2 cellular contexts compared by ENCODE assay signal in genomic region chr10:24318517-24318916, GRCh38.
A peak's percentile ranks its signal among the peaks of the same experiment; 100 is the strongest.
TF ChIP-seq lines count a peak whose summit lies in the region.

No MANE protein-coding gene starts in this region.

TF ChIP-seq in SK-N-SH, 30 proteins besides CTCF, POLR2A, EP300 and RAD21 (continued from another document):
- TF ChIP-seq REST (IDR thresholded peaks at IDR 0.05; ENCODE audit: low read depth, low read length): no peak
- TF ChIP-seq, protein P1, sequence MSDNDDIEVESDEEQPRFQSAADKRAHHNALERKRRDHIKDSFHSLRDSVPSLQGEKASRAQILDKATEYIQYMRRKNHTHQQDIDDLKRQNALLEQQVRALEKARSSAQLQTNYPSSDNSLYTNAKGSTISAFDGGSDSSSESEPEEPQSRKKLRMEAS (IDR thresholded peaks at IDR 0.05; ENCODE audit: low read depth): no peak
- no peak for TF ChIP-seq RCOR1 (IDR thresholded peaks at IDR 0.05; ENCODE audit: low read length)
- TF ChIP-seq TCF12 (IDR thresholded peaks at IDR 0.05): 0 out of 2 replicates have a peak, but pooled peaks have one; percentile 13
- TF ChIP-seq FOXM1 (IDR thresholded peaks at IDR 0.05; ENCODE audit: low read depth): no peak
- no peak for TF ChIP-seq ELF1 (IDR thresholded peaks at IDR 0.05)

TF ChIP-seq in SK-N-SH treated with all-trans-retinoic acid at 6 μM for 48 hours, 23 proteins besides CTCF, POLR2A, EP300 and RAD21 (continued from another document):
- TF ChIP-seq, protein P2, sequence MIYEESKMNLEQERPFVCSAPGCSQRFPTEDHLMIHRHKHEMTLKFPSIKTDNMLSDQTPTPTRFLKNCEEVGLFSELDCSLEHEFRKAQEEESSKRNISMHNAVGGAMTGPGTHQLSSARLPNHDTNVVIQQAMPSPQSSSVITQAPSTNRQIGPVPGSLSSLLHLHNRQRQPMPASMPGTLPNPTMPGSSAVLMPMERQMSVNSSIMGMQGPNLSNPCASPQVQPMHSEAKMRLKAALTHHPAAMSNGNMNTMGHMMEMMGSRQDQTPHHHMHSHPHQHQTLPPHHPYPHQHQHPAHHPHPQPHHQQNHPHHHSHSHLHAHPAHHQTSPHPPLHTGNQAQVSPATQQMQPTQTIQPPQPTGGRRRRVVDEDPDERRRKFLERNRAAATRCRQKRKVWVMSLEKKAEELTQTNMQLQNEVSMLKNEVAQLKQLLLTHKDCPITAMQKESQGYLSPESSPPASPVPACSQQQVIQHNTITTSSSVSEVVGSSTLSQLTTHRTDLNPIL (CRISPR knock-in tag; IDR thresholded peaks at IDR 0.05; ENCODE audit: low read depth): no peak
- TF ChIP-seq ZFP30 (CRISPR knock-in tag; IDR thresholded peaks at IDR 0.05) (no peak), ARNTL (CRISPR knock-in tag; IDR thresholded peaks at IDR 0.05; ENCODE audit: borderline replicate concordance, low read depth) (no peak), TCF4 (CRISPR knock-in tag; IDR thresholded peaks at IDR 0.05; ENCODE audit: borderline replicate concordance) (no peak), PATZ1 (CRISPR knock-in tag; IDR thresholded peaks at IDR 0.05; ENCODE audit: borderline replicate concordance) (no peak), CSRNP3 (CRISPR knock-in tag; IDR thresholded peaks at IDR 0.05) (no peak), BACH2 (CRISPR knock-in tag; IDR thresholded peaks at IDR 0.05; ENCODE audit: borderline replicate concordance) (no peak), RARB (CRISPR knock-in tag; IDR thresholded peaks at IDR 0.05) (no peak), PPARA (CRISPR knock-in tag; IDR thresholded peaks at IDR 0.05; ENCODE audit: borderline replicate concordance) (no peak), ZNF8 (CRISPR knock-in tag; IDR thresholded peaks at IDR 0.05) (no peak)
